ENCODE assay signal across 8 cellular contexts in the genomic region with DNA sequence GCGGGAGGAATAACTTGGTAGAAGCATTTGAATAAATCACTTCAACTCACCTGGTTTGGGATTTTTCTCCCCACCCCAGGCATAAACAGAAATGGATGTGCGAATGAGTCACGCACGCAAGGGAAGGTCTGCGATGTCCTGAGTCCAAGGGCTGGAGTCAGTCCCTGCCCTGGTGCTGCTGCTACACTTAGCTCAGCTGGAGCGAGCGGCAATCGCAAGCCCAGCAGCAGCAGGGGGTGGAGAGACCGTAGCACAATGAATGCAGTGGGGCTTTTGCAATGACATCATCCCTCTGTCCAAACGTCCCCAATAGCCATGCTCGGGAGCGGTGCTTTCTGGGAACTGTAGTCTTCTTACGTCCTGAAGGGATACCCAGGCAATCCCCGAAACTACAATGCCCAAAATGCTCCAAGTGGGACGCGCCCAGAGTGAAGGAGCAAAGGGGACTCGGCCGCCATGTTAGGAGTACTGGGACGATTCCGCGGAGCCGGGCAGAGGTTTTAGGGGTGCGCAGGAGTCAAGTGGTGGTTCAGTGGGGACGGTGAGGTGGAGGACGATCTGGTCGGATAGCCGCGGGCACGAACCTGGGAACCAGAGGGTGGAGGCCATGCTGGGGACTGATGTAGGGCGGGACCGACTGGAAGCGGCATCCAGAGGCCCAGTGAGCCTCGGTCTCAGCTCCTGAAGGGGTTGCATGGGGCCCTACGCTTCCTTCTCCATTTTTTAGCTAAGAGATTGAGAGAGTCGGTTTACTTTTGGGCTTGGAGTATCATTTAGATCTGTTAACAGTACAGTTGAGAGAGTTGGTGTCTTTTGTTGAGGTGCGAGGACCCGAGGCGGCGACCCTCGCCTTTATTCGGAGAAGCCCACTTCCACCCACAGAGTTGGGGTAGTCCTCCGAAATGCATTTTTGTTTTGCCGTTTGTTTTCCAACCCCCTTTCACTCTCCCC. TPM values are rescaled to one million over a fixed set of nuclear protein-coding genes. Genes with fewer than 3 reads are reported as not detected.
DNase-seq lines count a peak whose midpoint lies in the region; ATAC-seq and TF ChIP-seq lines count a peak whose summit lies in the region.

A gene with protein sequence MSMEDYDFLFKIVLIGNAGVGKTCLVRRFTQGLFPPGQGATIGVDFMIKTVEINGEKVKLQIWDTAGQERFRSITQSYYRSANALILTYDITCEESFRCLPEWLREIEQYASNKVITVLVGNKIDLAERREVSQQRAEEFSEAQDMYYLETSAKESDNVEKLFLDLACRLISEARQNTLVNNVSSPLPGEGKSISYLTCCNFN (minus strand): TSS at position 257 of the 951 bp plus-strand sequence. CDS start 74,581 bp downstream, outside the sequence.

- peak; percentile 100 for DNase-seq in G401 (ENCODE audit: low spot score)
- DNase-seq in HAP-1 (ENCODE audit: low spot score in 2 of 2), result peak; percentile 97 to 100
- peak; percentile 99 for DNase-seq in MG63
- DNase-seq in SHP77 (lab: John Stamatoyannopoulos, UW), result peak; percentile 99
- peak; percentile 43 for DNase-seq in activated gamma-delta T cell (lab: John Stamatoyannopoulos, UW)
- DNase-seq in foreskin keratinocyte, result peak; percentile 99 to 100
- peak; percentile 100 for DNase-seq in neural progenitor cell (ENCODE audit: low spot score)
- DNase-seq in stromal cell of bone marrow (ENCODE audit: low read depth), result peak; percentile 100

- ATAC-seq in foreskin keratinocyte, result peak; percentile 96

- in situ Hi-C loops in G401 (cut with HindIII; ENCODE audit: low sequenced_read_pairs) (no loop called here), HAP-1 (cut with MboI; ENCODE audit: low sequenced_read_pairs) (no loop called here)

- peak within 1 kb of the TSS; percentile 85 for H2AFZ ChIP-seq in neural progenitor cell (replicated peaks)

- H3K27me3 ChIP-seq in HAP-1 (ENCODE audit: low read depth) (no peaks in the 10 kb centered on the region), MG63 (no peaks in the 10 kb centered on the region), foreskin keratinocyte (no peaks in the 10 kb centered on the region), neural progenitor cell (peaks cover 17% of the 10 kb centered on the region)

- H3K4me1 ChIP-seq in HAP-1 (peaks cover 26% of the 10 kb centered on the region), foreskin keratinocyte (peaks cover 9% of the 10 kb centered on the region), neural progenitor cell (peaks cover 18% of the 10 kb centered on the region)

- H3K9ac ChIP-seq in neural progenitor cell, result peak within 1 kb of the TSS; percentile 99

- no peak within 1 kb of the TSS for H3K27ac Mint-ChIP-seq in neural progenitor cell

- H3K9me3 ChIP-seq in HAP-1 (no peaks in the 10 kb centered on the region), MG63 (no peaks in the 10 kb centered on the region), neural progenitor cell (ENCODE audit: low read depth) (no peaks in the 10 kb centered on the region)

- H3K79me2 ChIP-seq in neural progenitor cell (ENCODE audit: low read depth), result peaks cover 42% of the 10 kb centered on the region

- peaks cover 16% of the 10 kb centered on the region for H3K36me3 Mint-ChIP-seq in neural progenitor cell

- peak within 1 kb of the TSS; percentile 93 for H3K4me2 ChIP-seq in neural progenitor cell

- H3F3A ChIP-seq in neural progenitor cell (ENCODE audit: low read depth), result peaks cover 8% of the 10 kb centered on the region

- H3K27me3 Mint-ChIP-seq in neural progenitor cell (ENCODE audit: insufficient read depth, low read depth), result peaks cover 3% of the 10 kb centered on the region

- no peak within 1 kb of the TSS for H3K4me3 Mint-ChIP-seq in neural progenitor cell

- H3K36me3 ChIP-seq in HAP-1 (replicated peaks), result peaks cover 23% of the 10 kb centered on the region
- peaks cover 39% of the 10 kb centered on the region for H3K36me3 ChIP-seq in MG63
- peaks cover 7% of the 10 kb centered on the region for H3K36me3 ChIP-seq in neural progenitor cell

- H3K4me1 Mint-ChIP-seq in neural progenitor cell, result peaks cover 28% of the 10 kb centered on the region

- peaks cover 2% of the 10 kb centered on the region for H3K9me3 Mint-ChIP-seq in neural progenitor cell

- H4K20me1 ChIP-seq in neural progenitor cell (ENCODE audit: low read depth), result no peaks in the 10 kb centered on the region

- H3K27ac ChIP-seq in foreskin keratinocyte (peak within 1 kb of the TSS; percentile 91), neural progenitor cell (peak within 1 kb of the TSS; percentile 82)

- TF ChIP-seq CTCF in foreskin keratinocyte (conservative IDR thresholded peaks at IDR 0.05) (no peak), neural progenitor cell (IDR thresholded peaks at IDR 0.05) (no peak)

- peak within 1 kb of the TSS; percentile 85 for H3K4me3 ChIP-seq in HAP-1
- H3K4me3 ChIP-seq in MG63, result peak within 1 kb of the TSS; percentile 86
- H3K4me3 ChIP-seq in neural progenitor cell, result peak within 1 kb of the TSS; percentile 93

RNA-seq across cellular contexts. Expression of the gene that starts here (rescaled TPM):
- 2.2 and 3.7 TPM in 2 replicates for total RNA-seq in G401 (2014; rRNA removed; shearing (Covaris generic))
- 4.0 and 6.1 TPM in 2 replicates for total RNA-seq in MG63 (2014; rRNA removed; shearing (Covaris generic); ENCODE audit: low replicate concordance)
- total RNA-seq in foreskin keratinocyte, result 3.5 and 4.7 TPM in 2 replicates
- polyA plus RNA-seq in foreskin keratinocyte, result 1.1 and 1.8 TPM in 2 replicates
- 3.6 and 12.3 TPM in 2 replicates for total RNA-seq in neural progenitor cell (ENCODE audit: low replicate concordance)

Comparison
In these comparisons a context has a peak if more than half of its experiments do, and no peak if none do; other contexts are left out.
1. Peak in every context shown above with its lines: DNase-seq, ATAC-seq, H3K4me3 ChIP-seq and H3K27ac ChIP-seq.
2. DNase-seq: peak in every context shown above with its lines; median percentile 100 in G401; 100 in neural progenitor cell; 100 in stromal cell of bone marrow; 100 in foreskin keratinocyte; 99 in MG63; 99 in SHP77; 98 in HAP-1; 43 in activated gamma-delta T cell.